20 cellular contexts compared by ENCODE assay signal in genomic region chr14:96092936-96093335, GRCh38.
"Had no signal": no experiment of that assay in that cellular context is flagged by ENCODE, and none has a peak within 500 bp of the region (broad histone marks: within the 10 kb centered on the region; RNA-seq: fewer than 3 reads in every experiment).

No MANE protein-coding gene starts in this region.

- H3K27me3 ChIP-seq: adrenal gland, pancreas, uterus had no signal

- H3K27me3 Mint-ChIP-seq: activated naive CD8-positive, alpha-beta T cell had no signal

- H3K9me3 ChIP-seq: adrenal gland, gastroesophageal sphincter, heart left ventricle, neutrophil, pancreas, uterus had no signal

- H3K27ac Mint-ChIP-seq: activated CD8-positive, alpha-beta T cell treated with anti-CD3 and anti-CD28 coated beads, Interleukin-2, amount 10 ng/mL, durations not matched to agents 7 days and 5 days; activated naive CD8-positive, alpha-beta T cell; activated T-helper 1 cell treated with anti-CD3 and anti-CD28 coated beads, Interleukin-12 subunit alpha, Interleukin-12 subunit beta, Interleukin-2, Interleukin-4 antibody, amounts not matched to agents 30 ng/mL and 10 ng/mL and 1 ng/mL, durations not matched to agents 14 hours and 24 hours and 36 hours; stimulated activated memory B cell treated with anti-CD40 and anti-IgM and Interleukin-4, amounts not matched to agents 10 μg/mL and 1 μg/mL and 100 μg/mL, for 72 hours; T-helper 2 cell treated with Interferon-gamma antibody and Interleukin-4, amounts not matched to agents 5 μg/mL and 100 μg/mL, for 36 hours had no signal

- H3K4me1 ChIP-seq: pancreas had no signal

- H3K27ac ChIP-seq: epithelial cell of prostate, gastroesophageal sphincter, heart left ventricle, neutrophil, pancreas, skin epidermis, uterus had no signal

- H3K4me1 Mint-ChIP-seq: stimulated activated memory B cell treated with anti-CD40 and anti-IgM and Interleukin-4, amounts not matched to agents 10 μg/mL and 1 μg/mL and 100 μg/mL, for 72 hours had no signal

- ATAC-seq: activated CD8-positive, alpha-beta T cell treated with anti-CD3 and anti-CD28 coated beads, Interleukin-2, amount 10 ng/mL, durations not matched to agents 7 days and 5 days; gastroesophageal sphincter; heart left ventricle; left cardiac atrium; pancreas; right cardiac atrium; stimulated activated memory B cell treated with anti-CD40 and anti-IgM and Interleukin-4, amounts not matched to agents 10 μg/mL and 1 μg/mL and 100 μg/mL, for 72 hours had no signal

- H3K36me3 ChIP-seq: adrenal gland, heart left ventricle, neutrophil, pancreas, uterus had no signal

- H3K4me3 ChIP-seq: adrenal gland, gastroesophageal sphincter, heart left ventricle, pancreas, skin epidermis, uterus had no signal

- DNase-seq: activated CD4-positive, alpha-beta T cell treated with anti-CD3 and anti-CD28 coated beads for 1 hour; activated CD4-positive, alpha-beta T cell treated with anti-CD3 and anti-CD28 coated beads, Interleukin-2, amount 50 U/mL, for 1 hour; activated CD8-positive, alpha-beta T cell treated with anti-CD3 and anti-CD28 coated beads, Interleukin-2, amount 10 ng/mL, durations not matched to agents 7 days and 5 days; activated naive CD4-positive, alpha-beta T cell; heart left ventricle; islet precursor cell; left cardiac atrium; right cardiac atrium; uterus had no signal

- H3K4me3 Mint-ChIP-seq: activated CD8-positive, alpha-beta T cell treated with anti-CD3 and anti-CD28 coated beads, Interleukin-2, amount 10 ng/mL, durations not matched to agents 7 days and 5 days; activated naive CD8-positive, alpha-beta T cell; activated T-helper 1 cell treated with anti-CD3 and anti-CD28 coated beads, Interleukin-12 subunit alpha, Interleukin-12 subunit beta, Interleukin-2, Interleukin-4 antibody, amounts not matched to agents 30 ng/mL and 10 ng/mL and 1 ng/mL, durations not matched to agents 14 hours and 24 hours and 36 hours; nephron; stimulated activated memory B cell treated with anti-CD40 and anti-IgM and Interleukin-4, amounts not matched to agents 10 μg/mL and 1 μg/mL and 100 μg/mL, for 72 hours; T-helper 2 cell treated with Interferon-gamma antibody and Interleukin-4, amounts not matched to agents 5 μg/mL and 100 μg/mL, for 36 hours had no signal

- H3K9me3 Mint-ChIP-seq: activated T-helper 1 cell treated with anti-CD3 and anti-CD28 coated beads, Interleukin-12 subunit alpha, Interleukin-12 subunit beta, Interleukin-2, Interleukin-4 antibody, amounts not matched to agents 30 ng/mL and 10 ng/mL and 1 ng/mL, durations not matched to agents 14 hours and 24 hours and 36 hours; nephron; stimulated activated memory B cell treated with anti-CD40 and anti-IgM and Interleukin-4, amounts not matched to agents 10 μg/mL and 1 μg/mL and 100 μg/mL, for 72 hours; T-helper 2 cell treated with Interferon-gamma antibody and Interleukin-4, amounts not matched to agents 5 μg/mL and 100 μg/mL, for 36 hours had no signal

- H3K36me3 Mint-ChIP-seq: activated naive CD8-positive, alpha-beta T cell; stimulated activated memory B cell treated with anti-CD40 and anti-IgM and Interleukin-4, amounts not matched to agents 10 μg/mL and 1 μg/mL and 100 μg/mL, for 72 hours had no signal
